ENCODE assay signal across 11 cellular contexts in genomic region chr6:139846538-139847321, GRCh38.
DNase-seq lines count a peak whose midpoint lies in the region; ATAC-seq lines count a peak whose summit lies in the region.
"Had no signal": no experiment of that assay in that cellular context is flagged by ENCODE, and none has a peak within 500 bp of the region (broad histone marks: within the 10 kb centered on the region; RNA-seq: fewer than 3 reads in every experiment).

No MANE protein-coding gene starts in this region.

- no peaks in the 10 kb centered on the region for H3K27me3 ChIP-seq in iPS DF 6.9 (ENCODE audit: control insufficient read depth, insufficient read depth, low read length)
- H3K27me3 ChIP-seq: BLaER1 had no signal

- peak; percentile 30 for DNase-seq in Ammon's horn (ENCODE audit: low spot score)
- DNase-seq in NOMO-1 (lab: John Stamatoyannopoulos, UW; ENCODE audit: unreplicated experiment in 2 of 2), result peak; percentile 54 to 69
- peak; percentile 7 for DNase-seq in iPS DF 6.9 (ENCODE audit: low read depth, low spot score)
- DNase-seq in NK-92 (lab: John Stamatoyannopoulos, UW; ENCODE audit: unreplicated experiment), result no peak
- no peak for DNase-seq in GM19238 (ENCODE audit: insufficient read length, low spot score)
- no peak for DNase-seq in activated naive CD4-positive, alpha-beta T cell treated with anti-CD3 and anti-CD28 coated beads, Interleukin-2, amount 50 U/mL, for 72 hours (ENCODE audit: low spot score in 2 of 2)
- no peak for DNase-seq in NCI-H2196 (lab: John Stamatoyannopoulos, UW; ENCODE audit: unreplicated experiment)
- DNase-seq: NCI-H446 treated with DMSO at 0.1 percent for 48 hours had no signal

- H3K27ac Mint-ChIP-seq in activated naive CD4-positive, alpha-beta T cell treated with anti-CD3 and anti-CD28 coated beads, Interleukin-2, amount 50 U/mL, for 72 hours, result no peak overlapping the region
- H3K27ac Mint-ChIP-seq: natural killer cell treated with Interleukin-12 subunit alpha and Interleukin-12 subunit beta and Interleukin-15 and Interleukin-18, amount 100 ng/mL, for 72 hours had no signal

- H3K36me3 Mint-ChIP-seq in activated naive CD4-positive, alpha-beta T cell treated with anti-CD3 and anti-CD28 coated beads, Interleukin-2, amount 50 U/mL, for 72 hours, result no peaks in the 10 kb centered on the region
- H3K36me3 Mint-ChIP-seq: natural killer cell treated with Interleukin-12 subunit alpha and Interleukin-12 subunit beta and Interleukin-15 and Interleukin-18, amount 100 ng/mL, for 72 hours had no signal

- no peaks in the 10 kb centered on the region for H3K36me3 ChIP-seq in iPS DF 6.9 (ENCODE audit: control insufficient read depth, insufficient read depth, low read length)
- H3K36me3 ChIP-seq: BLaER1 had no signal

- H3K9me3 ChIP-seq in iPS DF 6.9 (ENCODE audit: control insufficient read depth, insufficient read depth, low read length), result no peaks in the 10 kb centered on the region
- H3K9me3 ChIP-seq: BLaER1 had no signal

- H3K9me3 Mint-ChIP-seq in activated naive CD4-positive, alpha-beta T cell treated with anti-CD3 and anti-CD28 coated beads, Interleukin-2, amount 50 U/mL, for 72 hours, result peaks cover 0 to 4% of the 10 kb centered on the region in 2 donors
- H3K9me3 Mint-ChIP-seq: natural killer cell treated with Interleukin-12 subunit alpha and Interleukin-12 subunit beta and Interleukin-15 and Interleukin-18, amount 100 ng/mL, for 72 hours had no signal

- no peak overlapping the region for H3K27ac ChIP-seq in iPS DF 6.9 (ENCODE audit: low read length)
- H3K27ac ChIP-seq: BLaER1 had no signal

- ATAC-seq in GM21786 (IDR thresholded peaks at IDR 0.05; ENCODE audit: unreplicated experiment), result peak; percentile 31
- no peak for ATAC-seq in activated naive CD4-positive, alpha-beta T cell treated with anti-CD3 and anti-CD28 coated beads, Interleukin-2, amount 50 U/mL, for 72 hours
- ATAC-seq: natural killer cell treated with Interleukin-12 subunit alpha and Interleukin-12 subunit beta and Interleukin-15 and Interleukin-18, amount 100 ng/mL, for 72 hours had no signal

- no peak overlapping the region for H3K4me3 ChIP-seq in iPS DF 6.9 (ENCODE audit: low read length)
- H3K4me3 ChIP-seq: BLaER1 had no signal

- H3K4me1 ChIP-seq in iPS DF 6.9 (ENCODE audit: control insufficient read depth, insufficient read depth, low read length), result no peaks in the 10 kb centered on the region; the same call in 1 of the 2 replicates

- no CpG with 5 or more reads among the region's 7 CpGs for WGBS in iPS DF 6.9 (ENCODE audit: insufficient coverage, insufficient read length)

Comparison
In these comparisons a context has a peak if more than half of its experiments do, and no peak if none do; other contexts are left out.
1. DNase-seq: peak in Ammon's horn (single experiment), NOMO-1 (2 of 2) and iPS DF 6.9 (single experiment); none in NK-92 (single experiment), GM19238 (single experiment), activated naive CD4-positive, alpha-beta T cell treated with anti-CD3 and anti-CD28 coated beads, Interleukin-2, amount 50 U/mL, for 72 hours (0 of 2) and NCI-H2196 (single experiment).